Comparison of ENCODE assay signal across 2 cellular contexts in the genomic region with DNA sequence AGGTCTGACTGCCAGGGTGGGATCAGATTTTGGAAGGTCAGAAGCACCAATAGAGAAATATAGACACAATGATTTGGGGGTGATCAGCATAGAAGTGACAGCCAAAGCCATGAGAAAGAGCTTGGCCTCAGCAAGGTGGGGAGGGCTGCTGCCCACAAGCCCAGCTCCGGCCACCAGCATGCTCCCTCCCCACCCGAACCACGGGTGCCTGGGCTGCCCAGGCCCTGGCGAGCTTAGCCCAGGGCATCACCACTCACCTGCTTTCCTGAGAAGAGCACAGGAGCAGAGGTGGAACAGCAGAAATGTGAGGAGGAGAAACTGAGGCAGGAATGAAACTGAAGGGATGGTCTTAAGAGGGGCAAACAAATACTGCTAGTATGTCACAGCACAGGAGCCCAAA.
TF ChIP-seq lines count a peak whose summit lies in the region.

No MANE protein-coding gene starts in this region.

TF ChIP-seq in H1, 55 proteins besides CTCF, POLR2A, EP300 and RAD21:
- TF ChIP-seq, protein P1, sequence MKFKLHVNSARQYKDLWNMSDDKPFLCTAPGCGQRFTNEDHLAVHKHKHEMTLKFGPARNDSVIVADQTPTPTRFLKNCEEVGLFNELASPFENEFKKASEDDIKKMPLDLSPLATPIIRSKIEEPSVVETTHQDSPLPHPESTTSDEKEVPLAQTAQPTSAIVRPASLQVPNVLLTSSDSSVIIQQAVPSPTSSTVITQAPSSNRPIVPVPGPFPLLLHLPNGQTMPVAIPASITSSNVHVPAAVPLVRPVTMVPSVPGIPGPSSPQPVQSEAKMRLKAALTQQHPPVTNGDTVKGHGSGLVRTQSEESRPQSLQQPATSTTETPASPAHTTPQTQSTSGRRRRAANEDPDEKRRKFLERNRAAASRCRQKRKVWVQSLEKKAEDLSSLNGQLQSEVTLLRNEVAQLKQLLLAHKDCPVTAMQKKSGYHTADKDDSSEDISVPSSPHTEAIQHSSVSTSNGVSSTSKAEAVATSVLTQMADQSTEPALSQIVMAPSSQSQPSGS (IDR thresholded peaks at IDR 0.05; ENCODE audit: low read length) = no peak
- TF ChIP-seq GABPA (IDR thresholded peaks at IDR 0.05; ENCODE audit: borderline replicate concordance, insufficient read depth, low read length) (no peak), SAP30 (IDR thresholded peaks at IDR 0.05; ENCODE audit: insufficient read depth, insufficient replicate concordance, low read length) (no peak), YY1 (IDR thresholded peaks at IDR 0.05; ENCODE audit: low read depth, low read length) (no peak), RNF2 (IDR thresholded peaks at IDR 0.05; ENCODE audit: borderline replicate concordance, low read depth, low read length, missing control alignments, poor library complexity, severe bottlenecking) (no peak), SRF (IDR thresholded peaks at IDR 0.05; ENCODE audit: low read depth, low read length) (no peak), HDAC6 (IDR thresholded peaks at IDR 0.05; ENCODE audit: low read depth, low read length) (no peak), ASH2L (IDR thresholded peaks at IDR 0.05; ENCODE audit: low read length) (no peak), TAF7 (optimal IDR thresholded peaks at IDR 0.05; ENCODE audit: borderline replicate concordance, low read depth, low read length) (no peak), POLR2AphosphoS5 (IDR thresholded peaks at IDR 0.05; ENCODE audit: low read depth, low read length) (no peak), HDAC2 (IDR thresholded peaks at IDR 0.05; ENCODE audit: borderline replicate concordance in 1 of 2, low read depth in 2 of 2, low read length in 2 of 2) (no peak), CREB1 (IDR thresholded peaks at IDR 0.05) (no peak)
- TF ChIP-seq, protein P2, sequence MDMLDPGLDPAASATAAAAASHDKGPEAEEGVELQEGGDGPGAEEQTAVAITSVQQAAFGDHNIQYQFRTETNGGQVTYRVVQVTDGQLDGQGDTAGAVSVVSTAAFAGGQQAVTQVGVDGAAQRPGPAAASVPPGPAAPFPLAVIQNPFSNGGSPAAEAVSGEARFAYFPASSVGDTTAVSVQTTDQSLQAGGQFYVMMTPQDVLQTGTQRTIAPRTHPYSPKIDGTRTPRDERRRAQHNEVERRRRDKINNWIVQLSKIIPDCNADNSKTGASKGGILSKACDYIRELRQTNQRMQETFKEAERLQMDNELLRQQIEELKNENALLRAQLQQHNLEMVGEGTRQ (IDR thresholded peaks at IDR 0.05; ENCODE audit: low read length) = no peak
TF ChIP-seq in H1: peak in this region for 0.

TF ChIP-seq in HepG2, 621 proteins besides CTCF, POLR2A, EP300 and RAD21:
- TF ChIP-seq, protein P3, sequence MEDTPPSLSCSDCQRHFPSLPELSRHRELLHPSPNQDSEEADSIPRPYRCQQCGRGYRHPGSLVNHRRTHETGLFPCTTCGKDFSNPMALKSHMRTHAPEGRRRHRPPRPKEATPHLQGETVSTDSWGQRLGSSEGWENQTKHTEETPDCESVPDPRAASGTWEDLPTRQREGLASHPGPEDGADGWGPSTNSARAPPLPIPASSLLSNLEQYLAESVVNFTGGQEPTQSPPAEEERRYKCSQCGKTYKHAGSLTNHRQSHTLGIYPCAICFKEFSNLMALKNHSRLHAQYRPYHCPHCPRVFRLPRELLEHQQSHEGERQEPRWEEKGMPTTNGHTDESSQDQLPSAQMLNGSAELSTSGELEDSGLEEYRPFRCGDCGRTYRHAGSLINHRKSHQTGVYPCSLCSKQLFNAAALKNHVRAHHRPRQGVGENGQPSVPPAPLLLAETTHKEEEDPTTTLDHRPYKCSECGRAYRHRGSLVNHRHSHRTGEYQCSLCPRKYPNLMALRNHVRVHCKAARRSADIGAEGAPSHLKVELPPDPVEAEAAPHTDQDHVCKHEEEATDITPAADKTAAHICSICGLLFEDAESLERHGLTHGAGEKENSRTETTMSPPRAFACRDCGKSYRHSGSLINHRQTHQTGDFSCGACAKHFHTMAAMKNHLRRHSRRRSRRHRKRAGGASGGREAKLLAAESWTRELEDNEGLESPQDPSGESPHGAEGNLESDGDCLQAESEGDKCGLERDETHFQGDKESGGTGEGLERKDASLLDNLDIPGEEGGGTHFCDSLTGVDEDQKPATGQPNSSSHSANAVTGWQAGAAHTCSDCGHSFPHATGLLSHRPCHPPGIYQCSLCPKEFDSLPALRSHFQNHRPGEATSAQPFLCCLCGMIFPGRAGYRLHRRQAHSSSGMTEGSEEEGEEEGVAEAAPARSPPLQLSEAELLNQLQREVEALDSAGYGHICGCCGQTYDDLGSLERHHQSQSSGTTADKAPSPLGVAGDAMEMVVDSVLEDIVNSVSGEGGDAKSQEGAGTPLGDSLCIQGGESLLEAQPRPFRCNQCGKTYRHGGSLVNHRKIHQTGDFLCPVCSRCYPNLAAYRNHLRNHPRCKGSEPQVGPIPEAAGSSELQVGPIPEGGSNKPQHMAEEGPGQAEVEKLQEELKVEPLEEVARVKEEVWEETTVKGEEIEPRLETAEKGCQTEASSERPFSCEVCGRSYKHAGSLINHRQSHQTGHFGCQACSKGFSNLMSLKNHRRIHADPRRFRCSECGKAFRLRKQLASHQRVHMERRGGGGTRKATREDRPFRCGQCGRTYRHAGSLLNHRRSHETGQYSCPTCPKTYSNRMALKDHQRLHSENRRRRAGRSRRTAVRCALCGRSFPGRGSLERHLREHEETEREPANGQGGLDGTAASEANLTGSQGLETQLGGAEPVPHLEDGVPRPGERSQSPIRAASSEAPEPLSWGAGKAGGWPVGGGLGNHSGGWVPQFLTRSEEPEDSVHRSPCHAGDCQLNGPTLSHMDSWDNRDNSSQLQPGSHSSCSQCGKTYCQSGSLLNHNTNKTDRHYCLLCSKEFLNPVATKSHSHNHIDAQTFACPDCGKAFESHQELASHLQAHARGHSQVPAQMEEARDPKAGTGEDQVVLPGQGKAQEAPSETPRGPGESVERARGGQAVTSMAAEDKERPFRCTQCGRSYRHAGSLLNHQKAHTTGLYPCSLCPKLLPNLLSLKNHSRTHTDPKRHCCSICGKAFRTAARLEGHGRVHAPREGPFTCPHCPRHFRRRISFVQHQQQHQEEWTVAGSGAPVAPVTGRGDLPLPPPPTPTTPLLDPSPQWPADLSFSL (CRISPR knock-in tag; IDR thresholded peaks at IDR 0.05) = no peak
- TF ChIP-seq SMAD9 (CRISPR knock-in tag; IDR thresholded peaks at IDR 0.05) (no peak), REL (CRISPR knock-in tag; conservative IDR thresholded peaks at IDR 0.05) (no peak), RAD51 (IDR thresholded peaks at IDR 0.05; ENCODE audit: borderline replicate concordance) (no peak), HOXA3 (CRISPR knock-in tag; IDR thresholded peaks at IDR 0.05) (no peak), ZNF550 (CRISPR knock-in tag; IDR thresholded peaks at IDR 0.05; ENCODE audit: borderline replicate concordance) (no peak), ZSCAN30 (CRISPR knock-in tag; IDR thresholded peaks at IDR 0.05) (0 out of 2 replicates have a peak, but pooled peaks have one; percentile 15), ZNF567 (CRISPR knock-in tag; IDR thresholded peaks at IDR 0.05; ENCODE audit: borderline replicate concordance) (0 out of 2 replicates have a peak, but pooled peaks have one; percentile 24), RCOR2 (CRISPR knock-in tag; IDR thresholded peaks at IDR 0.05) (no peak), ZNF687 (CRISPR knock-in tag; IDR thresholded peaks at IDR 0.05) (peak; percentile 28; the same call in 1 of the 2 replicates), NAIF1 (CRISPR knock-in tag; IDR thresholded peaks at IDR 0.05; ENCODE audit: borderline replicate concordance) (peak; percentile 47; the same call in 1 of the 2 replicates)
- TF ChIP-seq, protein P4, sequence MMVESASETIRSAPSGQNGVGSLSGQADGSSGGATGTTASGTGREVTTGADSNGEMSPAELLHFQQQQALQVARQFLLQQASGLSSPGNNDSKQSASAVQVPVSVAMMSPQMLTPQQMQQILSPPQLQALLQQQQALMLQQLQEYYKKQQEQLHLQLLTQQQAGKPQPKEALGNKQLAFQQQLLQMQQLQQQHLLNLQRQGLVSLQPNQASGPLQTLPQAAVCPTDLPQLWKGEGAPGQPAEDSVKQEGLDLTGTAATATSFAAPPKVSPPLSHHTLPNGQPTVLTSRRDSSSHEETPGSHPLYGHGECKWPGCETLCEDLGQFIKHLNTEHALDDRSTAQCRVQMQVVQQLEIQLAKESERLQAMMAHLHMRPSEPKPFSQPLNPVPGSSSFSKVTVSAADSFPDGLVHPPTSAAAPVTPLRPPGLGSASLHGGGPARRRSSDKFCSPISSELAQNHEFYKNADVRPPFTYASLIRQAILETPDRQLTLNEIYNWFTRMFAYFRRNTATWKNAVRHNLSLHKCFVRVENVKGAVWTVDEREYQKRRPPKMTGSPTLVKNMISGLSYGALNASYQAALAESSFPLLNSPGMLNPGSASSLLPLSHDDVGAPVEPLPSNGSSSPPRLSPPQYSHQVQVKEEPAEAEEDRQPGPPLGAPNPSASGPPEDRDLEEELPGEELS (CRISPR knock-in tag; IDR thresholded peaks at IDR 0.05) = no peak
